8 cellular contexts compared by ENCODE assay signal in genomic region chr1:41862411-41863221, GRCh38. TPM values are rescaled to one million over a fixed set of nuclear protein-coding genes. Genes with fewer than 3 reads are reported as not detected.
DNase-seq lines count a peak whose midpoint lies in the region; ATAC-seq and TF ChIP-seq lines count a peak whose summit lies in the region.

No MANE protein-coding gene starts in this region.

- H3K27ac ChIP-seq in esophagus muscularis mucosa (replicated peaks in 1 of 4) = no peak overlapping the region

- no peak overlapping the region for H3K4me3 ChIP-seq in esophagus muscularis mucosa

- peak overlapping the region; percentile 77 for H3K27ac Mint-ChIP-seq in T-helper 17 cell
- H3K27ac Mint-ChIP-seq in effector memory CD8-positive, alpha-beta T cell = peak overlapping the region; percentile 22 to 68

- H3K4me3 Mint-ChIP-seq in T-helper 17 cell = peak overlapping the region; percentile 19
- H3K4me3 Mint-ChIP-seq in effector memory CD8-positive, alpha-beta T cell = peak overlapping the region in 1 of 2 donors; percentile 6

- TF ChIP-seq POLR2A in esophagus muscularis mucosa (IDR thresholded peaks at IDR 0.05; ENCODE audit: low read depth) = no peak

- no peak for TF ChIP-seq CTCF in esophagus muscularis mucosa (IDR thresholded peaks at IDR 0.05)

- peaks cover 8% of the 10 kb centered on the region for H3K36me3 Mint-ChIP-seq in T-helper 17 cell (ENCODE audit: low read depth)
- H3K36me3 Mint-ChIP-seq in effector memory CD8-positive, alpha-beta T cell (ENCODE audit: insufficient read depth) = no peaks in the 10 kb centered on the region

- intact Hi-C loops in esophagus muscularis mucosa (cut with DNase I) = no loop called here

- H3K4me1 ChIP-seq in esophagus muscularis mucosa = peaks cover 0 to 5% (median 0%) of the 10 kb centered on the region in 4 donors

- peaks cover 35% of the 10 kb centered on the region for H3K4me1 Mint-ChIP-seq in T-helper 17 cell
- H3K4me1 Mint-ChIP-seq in effector memory CD8-positive, alpha-beta T cell (ENCODE audit: low read depth in 2 of 2) = peaks cover 17 to 24% of the 10 kb centered on the region in 2 donors

- H3K36me3 ChIP-seq in esophagus muscularis mucosa = no peaks in the 10 kb centered on the region

- H3K9me3 Mint-ChIP-seq in effector memory CD8-positive, alpha-beta T cell = no peaks in the 10 kb centered on the region

- DNase-seq in H4 (ENCODE audit: low spot score) (peak; percentile 73), T-helper 17 cell (no peak), cerebellar nuclear complex (lab: John Stamatoyannopoulos, UW) (no peak), esophagus muscularis mucosa (ENCODE audit: extremely low spot score) (no peak)
- DNase-seq in effector memory CD8-positive, alpha-beta T cell = no peak
- peak; percentile 10 to 48 (median 31) for DNase-seq in stimulated activated CD4-positive, alpha-beta T cell treated with anti-CD3 and anti-CD28 coated beads, Interleukin-1b, Interleukin-23, amount 100 ng/mL, for 24 hours (ENCODE audit: low read depth in 4 of 4, low spot score in 1 of 4)

- ATAC-seq in T-helper 17 cell = no peak
- ATAC-seq in effector memory CD8-positive, alpha-beta T cell (replicated peaks) = peak; percentile 44
- no peak for ATAC-seq in HG03280 (IDR thresholded peaks at IDR 0.05; ENCODE audit: unreplicated experiment)
- no peak for ATAC-seq in GM19023 (IDR thresholded peaks at IDR 0.05; ENCODE audit: unreplicated experiment)

- no peaks in the 10 kb centered on the region for H3K9me3 ChIP-seq in T-helper 17 cell (ENCODE audit: control insufficient read depth, low read length, poor library complexity, severe bottlenecking)
- no peaks in the 10 kb centered on the region for H3K9me3 ChIP-seq in esophagus muscularis mucosa

- WGBS in esophagus muscularis mucosa = 61% methylated on average over 7 of the region's 7 CpGs

- H3K27me3 ChIP-seq in esophagus muscularis mucosa = no peaks in the 10 kb centered on the region

- TF ChIP-seq EP300 in esophagus muscularis mucosa (IDR thresholded peaks at IDR 0.05) = no peak

- H3K27me3 Mint-ChIP-seq in T-helper 17 cell = no peaks in the 10 kb centered on the region
- H3K27me3 Mint-ChIP-seq in effector memory CD8-positive, alpha-beta T cell = no peaks in the 10 kb centered on the region

RNA-seq across cellular contexts. Expression of gene HIVEP3, which starts 56.1 kb away (rescaled TPM):
- 2.1 and 3.1 TPM in 2 replicates for total RNA-seq in H4 (2014; rRNA removed; shearing (Covaris generic))
- 10 to 100 TPM; 11.1 to 13.9 TPM for total RNA-seq in T-helper 17 cell
- 1 to 10 TPM; 1.4 to 3.0 (median 2.3) TPM for total RNA-seq in esophagus muscularis mucosa

Comparison
In these comparisons a context has a peak if more than half of its experiments do, and no peak if none do; other contexts are left out.
1. DNase-seq: peak in H4 (single experiment) and stimulated activated CD4-positive, alpha-beta T cell treated with anti-CD3 and anti-CD28 coated beads, Interleukin-1b, Interleukin-23, amount 100 ng/mL, for 24 hours (4 of 4); none in T-helper 17 cell (0 of 3), effector memory CD8-positive, alpha-beta T cell (0 of 3), cerebellar nuclear complex (0 of 2) and esophagus muscularis mucosa (single experiment).